6 cellular contexts compared by ENCODE assay signal in genomic region chr1:144826579-144826978, GRCh38.
DNase-seq lines count a peak whose midpoint lies in the region; ATAC-seq and TF ChIP-seq lines count a peak whose summit lies in the region.
"Not testable (repeated sequence)": the region's sequence is repeated elsewhere in the genome, so short reads cannot be mapped to it uniquely, and the experiment has no call there.

No MANE protein-coding gene starts in this region.

- H3K9me3 ChIP-seq in HEK293 (ENCODE audit: control insufficient read depth, insufficient read depth, low read depth, low read length): not testable (repeated sequence)

- H3K36me3 Mint-ChIP-seq in activated T-cell treated with anti-CD3 and anti-CD28 coated beads, Interleukin-2, amount 50 U/mL, for 72 hours (ENCODE audit: insufficient read depth in 2 of 2); activated naive CD4-positive, alpha-beta T cell treated with anti-CD3 and anti-CD28 coated beads, Interleukin-2, amount 50 U/mL, for 24 hours; activated naive CD8-positive, alpha-beta T cell treated with anti-CD3 and anti-CD28 coated beads, Interleukin-2, amount 50 U/mL, for 24 hours (ENCODE audit: low read depth); central memory CD8-positive, alpha-beta T cell (ENCODE audit: insufficient read depth); memory B cell: not testable (repeated sequence)

- CTCF ChIA-PET in HEK293 (lab: Yijun Ruan, JAX): not testable (repeated sequence)

- not testable (repeated sequence) for H3K27ac ChIP-seq in HEK293 (ENCODE audit: extremely low read depth, low read depth, low read length)

- TF ChIP-seq CTCF in HEK293 (tag by site-specific recombination; IDR thresholded peaks at IDR 0.05): not testable (repeated sequence)

- ATAC-seq in activated T-cell treated with anti-CD3 and anti-CD28 coated beads, Interleukin-2, amount 50 U/mL, for 72 hours (replicated peaks in 1 of 2); activated naive CD8-positive, alpha-beta T cell treated with anti-CD3 and anti-CD28 coated beads, Interleukin-2, amount 50 U/mL, for 24 hours; central memory CD8-positive, alpha-beta T cell (replicated peaks; ENCODE audit: extremely low read depth, poor library complexity, severe bottlenecking); memory B cell (ENCODE audit: low read depth): not testable (repeated sequence)

- not testable (repeated sequence) for H3K36me3 ChIP-seq in HEK293 (ENCODE audit: control insufficient read depth in 2 of 2, insufficient read depth in 1 of 2, low read length in 2 of 2)

- H3K9me3 Mint-ChIP-seq in activated T-cell treated with anti-CD3 and anti-CD28 coated beads, Interleukin-2, amount 50 U/mL, for 72 hours; activated naive CD4-positive, alpha-beta T cell treated with anti-CD3 and anti-CD28 coated beads, Interleukin-2, amount 50 U/mL, for 24 hours; activated naive CD8-positive, alpha-beta T cell treated with anti-CD3 and anti-CD28 coated beads, Interleukin-2, amount 50 U/mL, for 24 hours; central memory CD8-positive, alpha-beta T cell; memory B cell: not testable (repeated sequence)

- not testable (repeated sequence) for DNase-seq in activated T-cell treated with anti-CD3 and anti-CD28 coated beads, Interleukin-2, amount 50 U/mL, for 72 hours; activated naive CD8-positive, alpha-beta T cell treated with anti-CD3 and anti-CD28 coated beads, Interleukin-2, amount 50 U/mL, for 24 hours; central memory CD8-positive, alpha-beta T cell (ENCODE audit: low spot score in 2 of 2); memory B cell (ENCODE audit: low spot score in 2 of 2)

- H3K4me1 ChIP-seq in HEK293 (ENCODE audit: control insufficient read depth, insufficient read depth, low read length): not testable (repeated sequence)

- H3K4me1 Mint-ChIP-seq in activated T-cell treated with anti-CD3 and anti-CD28 coated beads, Interleukin-2, amount 50 U/mL, for 72 hours (ENCODE audit: low read depth); activated naive CD4-positive, alpha-beta T cell treated with anti-CD3 and anti-CD28 coated beads, Interleukin-2, amount 50 U/mL, for 24 hours; activated naive CD8-positive, alpha-beta T cell treated with anti-CD3 and anti-CD28 coated beads, Interleukin-2, amount 50 U/mL, for 24 hours; central memory CD8-positive, alpha-beta T cell; memory B cell: not testable (repeated sequence)

- POLR2A ChIA-PET in HEK293 (lab: Yijun Ruan, JAX): not testable (repeated sequence)

- H3K27ac Mint-ChIP-seq in activated T-cell treated with anti-CD3 and anti-CD28 coated beads, Interleukin-2, amount 50 U/mL, for 72 hours: peak overlapping the region; percentile 26
- H3K27ac Mint-ChIP-seq in activated naive CD4-positive, alpha-beta T cell treated with anti-CD3 and anti-CD28 coated beads, Interleukin-2, amount 50 U/mL, for 24 hours: peak overlapping the region; percentile 2
- peak overlapping the region; percentile 51 for H3K27ac Mint-ChIP-seq in activated naive CD8-positive, alpha-beta T cell treated with anti-CD3 and anti-CD28 coated beads, Interleukin-2, amount 50 U/mL, for 24 hours
- H3K27ac Mint-ChIP-seq in central memory CD8-positive, alpha-beta T cell (ENCODE audit: low read depth): peak overlapping the region; percentile 3
- H3K27ac Mint-ChIP-seq in memory B cell: peak overlapping the region; percentile 7

- H3K4me3 ChIP-seq in HEK293 (ENCODE audit: low read depth, low read length): not testable (repeated sequence)

- not testable (repeated sequence) for H3K27me3 Mint-ChIP-seq in activated T-cell treated with anti-CD3 and anti-CD28 coated beads, Interleukin-2, amount 50 U/mL, for 72 hours (ENCODE audit: low read depth); activated naive CD4-positive, alpha-beta T cell treated with anti-CD3 and anti-CD28 coated beads, Interleukin-2, amount 50 U/mL, for 24 hours; activated naive CD8-positive, alpha-beta T cell treated with anti-CD3 and anti-CD28 coated beads, Interleukin-2, amount 50 U/mL, for 24 hours; central memory CD8-positive, alpha-beta T cell; memory B cell

- H3K4me3 Mint-ChIP-seq in activated T-cell treated with anti-CD3 and anti-CD28 coated beads, Interleukin-2, amount 50 U/mL, for 72 hours; activated naive CD4-positive, alpha-beta T cell treated with anti-CD3 and anti-CD28 coated beads, Interleukin-2, amount 50 U/mL, for 24 hours; activated naive CD8-positive, alpha-beta T cell treated with anti-CD3 and anti-CD28 coated beads, Interleukin-2, amount 50 U/mL, for 24 hours; central memory CD8-positive, alpha-beta T cell; memory B cell: not testable (repeated sequence)

TF ChIP-seq in HEK293, 187 proteins besides CTCF, POLR2A, EP300 and RAD21:
- 0 out of 2 replicates have a peak, but pooled peaks have one; percentile 72 for TF ChIP-seq ZNF248 (tag by site-specific recombination; IDR thresholded peaks at IDR 0.05)
- 0 out of 2 replicates have a peak, but pooled peaks have one; percentile 30 for TF ChIP-seq YY2 (tag by site-specific recombination; IDR thresholded peaks at IDR 0.05)
- TF ChIP-seq ZNF311 (tag by site-specific recombination; IDR thresholded peaks at IDR 0.05; ENCODE audit: borderline replicate concordance): 0 out of 2 replicates have a peak, but pooled peaks have one; percentile 44
- peak; percentile 87 for TF ChIP-seq PRDM1 (tag by site-specific recombination; IDR thresholded peaks at IDR 0.05)
- peak; percentile 73 for TF ChIP-seq ZNF366 (tag by site-specific recombination; conservative IDR thresholded peaks at IDR 0.05)
- TF ChIP-seq, protein P1, sequence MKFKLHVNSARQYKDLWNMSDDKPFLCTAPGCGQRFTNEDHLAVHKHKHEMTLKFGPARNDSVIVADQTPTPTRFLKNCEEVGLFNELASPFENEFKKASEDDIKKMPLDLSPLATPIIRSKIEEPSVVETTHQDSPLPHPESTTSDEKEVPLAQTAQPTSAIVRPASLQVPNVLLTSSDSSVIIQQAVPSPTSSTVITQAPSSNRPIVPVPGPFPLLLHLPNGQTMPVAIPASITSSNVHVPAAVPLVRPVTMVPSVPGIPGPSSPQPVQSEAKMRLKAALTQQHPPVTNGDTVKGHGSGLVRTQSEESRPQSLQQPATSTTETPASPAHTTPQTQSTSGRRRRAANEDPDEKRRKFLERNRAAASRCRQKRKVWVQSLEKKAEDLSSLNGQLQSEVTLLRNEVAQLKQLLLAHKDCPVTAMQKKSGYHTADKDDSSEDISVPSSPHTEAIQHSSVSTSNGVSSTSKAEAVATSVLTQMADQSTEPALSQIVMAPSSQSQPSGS (tag by site-specific recombination; IDR thresholded peaks at IDR 0.05; ENCODE audit: low read depth): peak; percentile 91
- TF ChIP-seq ZBTB17 (tag by site-specific recombination; IDR thresholded peaks at IDR 0.05): peak; percentile 46; the same call in 1 of the 2 replicates
- TF ChIP-seq, protein P2, sequence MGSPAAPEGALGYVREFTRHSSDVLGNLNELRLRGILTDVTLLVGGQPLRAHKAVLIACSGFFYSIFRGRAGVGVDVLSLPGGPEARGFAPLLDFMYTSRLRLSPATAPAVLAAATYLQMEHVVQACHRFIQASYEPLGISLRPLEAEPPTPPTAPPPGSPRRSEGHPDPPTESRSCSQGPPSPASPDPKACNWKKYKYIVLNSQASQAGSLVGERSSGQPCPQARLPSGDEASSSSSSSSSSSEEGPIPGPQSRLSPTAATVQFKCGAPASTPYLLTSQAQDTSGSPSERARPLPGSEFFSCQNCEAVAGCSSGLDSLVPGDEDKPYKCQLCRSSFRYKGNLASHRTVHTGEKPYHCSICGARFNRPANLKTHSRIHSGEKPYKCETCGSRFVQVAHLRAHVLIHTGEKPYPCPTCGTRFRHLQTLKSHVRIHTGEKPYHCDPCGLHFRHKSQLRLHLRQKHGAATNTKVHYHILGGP (tag by site-specific recombination; IDR thresholded peaks at IDR 0.05): peak; percentile 43; the same call in 1 of the 2 replicates
